Comparison of ENCODE assay signal across 25 cellular contexts in genomic region chr1:171800342-171800741, GRCh38. TPM values are rescaled to one million over a fixed set of nuclear protein-coding genes. Genes with fewer than 3 reads are reported as not detected.
DNase-seq lines count a peak whose midpoint lies in the region; ATAC-seq and TF ChIP-seq lines count a peak whose summit lies in the region.
"Had no signal": no experiment of that assay in that cellular context is flagged by ENCODE, and none has a peak within 500 bp of the region (broad histone marks: within the 10 kb centered on the region; RNA-seq: fewer than 3 reads in every experiment).

No MANE protein-coding gene starts in this region.

- no peak overlapping the region for H3K27ac ChIP-seq in H9 (ENCODE audit: insufficient read length, low read depth, low read length)
- no peak overlapping the region for H3K27ac ChIP-seq in CD8-positive, alpha-beta T cell (ENCODE audit: low read depth, low read length)
- H3K27ac ChIP-seq: colonic mucosa, neutrophil, psoas muscle, skin epidermis, vagina had no signal

- POLR2A ChIA-PET in CD8-positive, alpha-beta T cell (lab: Charles Lee), result no interaction called here
- POLR2A ChIA-PET in activated CD4-positive, alpha-beta memory T cell treated with anti-CD3 and anti-CD28 coated beads, Interleukin-2, amount 10 ng/mL, durations not matched to agents 7 days and 5 days (lab: Charles Lee), result interaction anchor here (0.6 to 2.7 kb wide), 4 partner anchors 16 to 315 kb away, joined by 3 to 12 read pairs (median 5); partner anchors contain the start of genes PRRC2C and VAMP4

- H3K4me3 ChIP-seq in AG10803 (ENCODE audit: low read length) (no peak overlapping the region), epithelial cell of proximal tubule (ENCODE audit: low read depth, low read length) (no peak overlapping the region)
- no peak overlapping the region for H3K4me3 ChIP-seq in CD8-positive, alpha-beta T cell (ENCODE audit: low read depth, low read length)
- H3K4me3 ChIP-seq: colonic mucosa, psoas muscle, skin epidermis, vagina had no signal

- H3K27me3 ChIP-seq in H9 (ENCODE audit: insufficient read depth, low read length), result no peaks in the 10 kb centered on the region
- H3K27me3 ChIP-seq in CD8-positive, alpha-beta T cell (ENCODE audit: insufficient read depth, low read length), result no peaks in the 10 kb centered on the region
- H3K27me3 ChIP-seq: colonic mucosa, neutrophil, vagina had no signal

- no peak overlapping the region for H3K23ac ChIP-seq in H9 (ENCODE audit: insufficient read length, low read depth, low read length)

- no peak overlapping the region for H3K14ac ChIP-seq in H9 (ENCODE audit: insufficient read depth, low read length)

- H4K20me1 ChIP-seq in H9 (ENCODE audit: control insufficient read depth, insufficient read depth, insufficient read length), result no peaks in the 10 kb centered on the region

- H3K36me3 Mint-ChIP-seq in H9 (ENCODE audit: insufficient read depth in 1 of 3, low read depth in 3 of 3), result peaks cover 2 to 28% (median 15%) of the 10 kb centered on the region in 3 experiments; a peak in 5 of 7 replicates
- peaks cover 40% of the 10 kb centered on the region for H3K36me3 Mint-ChIP-seq in CD8-positive, alpha-beta T cell
- H3K36me3 Mint-ChIP-seq in activated CD4-positive, alpha-beta memory T cell treated with anti-CD3 and anti-CD28 coated beads, Interleukin-2, amount 10 ng/mL, durations not matched to agents 7 days and 5 days (ENCODE audit: low read depth), result peaks cover 27% of the 10 kb centered on the region

- CTCF ChIA-PET in CD8-positive, alpha-beta T cell (lab: Charles Lee), result interaction anchor here (0.7 to 7.9 kb wide), 12 partner anchors 11 to 644 kb away, joined by 3 to 115 read pairs (median 6); partner anchors contain the start of gene PIGC
- CTCF ChIA-PET in activated CD4-positive, alpha-beta memory T cell treated with anti-CD3 and anti-CD28 coated beads, Interleukin-2, amount 10 ng/mL, durations not matched to agents 7 days and 5 days (lab: Charles Lee), result interaction anchor here (0.6 to 8.5 kb wide), 16 partner anchors 10 to 251 kb away, joined by 3 to 122 read pairs (median 5); partner anchors contain the start of genes DNM3 and METTL13

- H3K27me3 Mint-ChIP-seq in H9 (ENCODE audit: low read depth), result no peaks in the 10 kb centered on the region
- H3K27me3 Mint-ChIP-seq in CD8-positive, alpha-beta T cell (ENCODE audit: low read depth), result no peaks in the 10 kb centered on the region
- H3K27me3 Mint-ChIP-seq in activated CD4-positive, alpha-beta memory T cell treated with anti-CD3 and anti-CD28 coated beads, Interleukin-2, amount 10 ng/mL, durations not matched to agents 7 days and 5 days, result no peaks in the 10 kb centered on the region
- H3K27me3 Mint-ChIP-seq: activated naive CD8-positive, alpha-beta T cell treated with anti-CD3 and anti-CD28 coated beads, Interleukin-2, amount 50 U/mL, for 24 hours; brain; CD4-positive, CD25-positive, alpha-beta regulatory T cell; stimulated activated memory B cell treated with anti-CD40 and anti-IgM and Interleukin-4, amounts not matched to agents 10 μg/mL and 1 μg/mL and 100 μg/mL, for 72 hours had no signal

- H3K4me2 ChIP-seq in H9 (ENCODE audit: insufficient read depth, insufficient read length, low read length), result no peak overlapping the region

- H2BK20ac ChIP-seq in H9 (ENCODE audit: low read depth, low read length, poor library complexity, severe bottlenecking), result no peak overlapping the region

- no peak overlapping the region for H2AFZ ChIP-seq in H9 (ENCODE audit: low read length)

- H2AK5ac ChIP-seq in H9 (ENCODE audit: insufficient read length, low read length), result no peak overlapping the region

- no peak overlapping the region for H3K56ac ChIP-seq in H9 (ENCODE audit: insufficient read length, low read depth, low read length)

- intact Hi-C loops in CD8-positive, alpha-beta T cell (cut with DNase I, micrococcal nuclease), result loop anchor here (5.0 to 10.0 kb wide), 3 partner anchors 594 to 642 kb away; partner anchors contain the start of gene PIGC (in 1 of the 2)

- H3K4me1 Mint-ChIP-seq in H9, result peaks cover 18 to 26% of the 10 kb centered on the region in 2 experiments
- H3K4me1 Mint-ChIP-seq in CD8-positive, alpha-beta T cell (ENCODE audit: low read depth), result peaks cover 1% of the 10 kb centered on the region
- H3K4me1 Mint-ChIP-seq in activated CD4-positive, alpha-beta memory T cell treated with anti-CD3 and anti-CD28 coated beads, Interleukin-2, amount 10 ng/mL, durations not matched to agents 7 days and 5 days, result peaks cover 1% of the 10 kb centered on the region

- no peak overlapping the region for H2BK15ac ChIP-seq in H9 (ENCODE audit: low read depth, low read length)

- TF ChIP-seq CTCF in AG10803 (conservative IDR thresholded peaks at IDR 0.05; ENCODE audit: low read length) (peak; percentile 29; the same call in 1 of the 2 replicates), H9 (conservative IDR thresholded peaks at IDR 0.05) (peak; percentile 45; the same call in 2 of the 3 replicates), epithelial cell of proximal tubule (conservative IDR thresholded peaks at IDR 0.05; ENCODE audit: low read depth, low read length) (peak; percentile 25)
- TF ChIP-seq CTCF in CD8-positive, alpha-beta T cell (IDR thresholded peaks at IDR 0.05), result no peak

- H3K36me3 ChIP-seq in CD8-positive, alpha-beta T cell (ENCODE audit: insufficient read depth, low read length), result peaks cover 8% of the 10 kb centered on the region
- H3K36me3 ChIP-seq: colonic mucosa had no signal

- peak overlapping the region in 1 of 3 experiments; percentile 26; a peak in 2 of 7 replicates for H3K27ac Mint-ChIP-seq in H9
- no peak overlapping the region for H3K27ac Mint-ChIP-seq in CD8-positive, alpha-beta T cell
- H3K27ac Mint-ChIP-seq in activated CD4-positive, alpha-beta memory T cell treated with anti-CD3 and anti-CD28 coated beads, Interleukin-2, amount 10 ng/mL, durations not matched to agents 7 days and 5 days, result no peak overlapping the region
- H3K27ac Mint-ChIP-seq: activated naive CD8-positive, alpha-beta T cell treated with anti-CD3 and anti-CD28 coated beads, Interleukin-2, amount 50 U/mL, for 24 hours; stimulated activated memory B cell treated with anti-CD40 and anti-IgM and Interleukin-4, amounts not matched to agents 10 μg/mL and 1 μg/mL and 100 μg/mL, for 72 hours had no signal

- H4K5ac ChIP-seq in H9 (ENCODE audit: insufficient read length, low read depth, low read length), result no peak overlapping the region

- H3K23me2 ChIP-seq in H9 (ENCODE audit: insufficient read length, low read depth, low read length, poor library complexity, severe bottlenecking), result no peaks in the 10 kb centered on the region

- no peak overlapping the region for H4K8ac ChIP-seq in H9 (replicated peaks; ENCODE audit: insufficient read length, low read depth, low read length)

- no peak overlapping the region for H2BK12ac ChIP-seq in H9 (ENCODE audit: insufficient read length, low read depth, low read length)

- H2BK5ac ChIP-seq in H9 (ENCODE audit: insufficient read length, low read length), result no peak overlapping the region

- ATAC-seq in CD8-positive, alpha-beta T cell, result no peak
- ATAC-seq: psoas muscle; stimulated activated memory B cell treated with anti-CD40 and anti-IgM and Interleukin-4, amounts not matched to agents 10 μg/mL and 1 μg/mL and 100 μg/mL, for 72 hours had no signal

- no peak overlapping the region for H3K18ac ChIP-seq in H9 (ENCODE audit: insufficient read length, low read depth, low read length)

- no peaks in the 10 kb centered on the region for H3K9me3 ChIP-seq in H9 (ENCODE audit: control insufficient read depth, low read depth, low read length)
- no peaks in the 10 kb centered on the region for H3K9me3 ChIP-seq in CD8-positive, alpha-beta T cell (ENCODE audit: low read length)
- H3K9me3 ChIP-seq: colonic mucosa, neutrophil, psoas muscle, vagina had no signal

- no CpG with 5 or more reads among the region's 3 CpGs for WGBS in H9 (ENCODE audit: extremely low coverage, insufficient read length, low lambda C conversion rate)

- H2BK120ac ChIP-seq in H9 (ENCODE audit: low read depth, low read length, poor library complexity, severe bottlenecking), result no peak overlapping the region

- H3K79me1 ChIP-seq in H9 (ENCODE audit: insufficient read depth, low read depth, low read length, poor library complexity, severe bottlenecking), result no peaks in the 10 kb centered on the region

- no peak overlapping the region for H4K91ac ChIP-seq in H9 (ENCODE audit: insufficient read length, low read depth, low read length)

- H3K4me1 ChIP-seq in H9 (ENCODE audit: insufficient read depth, low read length), result 0 out of 2 replicates have a peak, but pooled peaks cover 2% of the 10 kb centered on the region
- no peaks in the 10 kb centered on the region for H3K4me1 ChIP-seq in CD8-positive, alpha-beta T cell (ENCODE audit: insufficient read depth, low read length)
- H3K4me1 ChIP-seq: colonic mucosa, psoas muscle had no signal

- no peak for DNase-seq in AG10803 (ENCODE audit: low read depth)
- no peak for DNase-seq in H9
- peak; percentile 22 for DNase-seq in SW480 (ENCODE audit: low spot score)
- DNase-seq in epithelial cell of proximal tubule (ENCODE audit: low read depth), result no peak
- DNase-seq in GOT3 (lab: John Stamatoyannopoulos, UW), result no peak
- no peak for DNase-seq in CD8-positive, alpha-beta T cell
- DNase-seq in activated CD4-positive, alpha-beta memory T cell treated with anti-CD3 and anti-CD28 coated beads, Interleukin-2, amount 10 ng/mL, durations not matched to agents 7 days and 5 days, result no peak
- DNase-seq: activated CD4-positive, alpha-beta T cell treated with anti-CD3 and anti-CD28 coated beads, Interleukin-2, amount 50 U/mL, for 4 hours; activated CD8-positive, alpha-beta memory T cell treated with anti-CD3 and anti-CD28 coated beads, Interleukin-2, amount 50 U/mL, for 48 hours; activated effector memory CD4-positive, alpha-beta T cell treated with anti-CD3 and anti-CD28 coated beads, Interleukin-2, amount 50 U/mL, for 16 hours; activated naive CD8-positive, alpha-beta T cell treated with anti-CD3 and anti-CD28 coated beads, Interleukin-2, amount 50 U/mL, for 24 hours; CD4-positive, CD25-positive, alpha-beta regulatory T cell; colonic mucosa; DMS79; IMR-90; NCI-H2081 treated with DMSO at 0.1 percent for 48 hours; NCI-H446 treated with DMSO at 0.1 percent for 48 hours; psoas muscle; stimulated activated CD4-positive, alpha-beta T cell treated with anti-CD3 and anti-CD28 coated beads, Interleukin-2, amount 100 ng/mL, for 24 hours; SW 1271 had no signal

- H3K4ac ChIP-seq in H9 (ENCODE audit: low read depth, low read length), result no peak overlapping the region

- no peak overlapping the region for H3K9ac ChIP-seq in H9 (ENCODE audit: extremely low read depth, insufficient read length, low read length)

- no peaks in the 10 kb centered on the region for H3K9me3 Mint-ChIP-seq in H9
- H3K9me3 Mint-ChIP-seq in CD8-positive, alpha-beta T cell, result no peaks in the 10 kb centered on the region
- no peaks in the 10 kb centered on the region for H3K9me3 Mint-ChIP-seq in activated CD4-positive, alpha-beta memory T cell treated with anti-CD3 and anti-CD28 coated beads, Interleukin-2, amount 10 ng/mL, durations not matched to agents 7 days and 5 days
- H3K9me3 Mint-ChIP-seq: activated naive CD8-positive, alpha-beta T cell treated with anti-CD3 and anti-CD28 coated beads, Interleukin-2, amount 50 U/mL, for 24 hours; brain; CD4-positive, CD25-positive, alpha-beta regulatory T cell; stimulated activated memory B cell treated with anti-CD40 and anti-IgM and Interleukin-4, amounts not matched to agents 10 μg/mL and 1 μg/mL and 100 μg/mL, for 72 hours had no signal

- no peaks in the 10 kb centered on the region for H3K79me2 ChIP-seq in H9 (ENCODE audit: insufficient read depth, low read length)

- H3K4me3 Mint-ChIP-seq in H9, result no peak overlapping the region
- H3K4me3 Mint-ChIP-seq in CD8-positive, alpha-beta T cell, result no peak overlapping the region
- no peak overlapping the region for H3K4me3 Mint-ChIP-seq in activated CD4-positive, alpha-beta memory T cell treated with anti-CD3 and anti-CD28 coated beads, Interleukin-2, amount 10 ng/mL, durations not matched to agents 7 days and 5 days
- H3K4me3 Mint-ChIP-seq: activated naive CD8-positive, alpha-beta T cell treated with anti-CD3 and anti-CD28 coated beads, Interleukin-2, amount 50 U/mL, for 24 hours; brain; CD4-positive, CD25-positive, alpha-beta regulatory T cell; stimulated activated memory B cell treated with anti-CD40 and anti-IgM and Interleukin-4, amounts not matched to agents 10 μg/mL and 1 μg/mL and 100 μg/mL, for 72 hours had no signal

- no peak overlapping the region for H3T11ph ChIP-seq in H9 (ENCODE audit: low read length)

RNA-seq across cellular contexts. Expression of gene METTL13, which starts 18.9 kb away (rescaled TPM):
- total RNA-seq in H9 (2021), result 64.5 and 66.7 TPM in 2 replicates
- total RNA-seq in epithelial cell of proximal tubule, result 20.7 and 43.9 TPM in 2 replicates
- 1 to 10 TPM; 6.6 to 6.9 TPM for total RNA-seq in CD8-positive, alpha-beta T cell
- 10 to 100 TPM; 42.9 to 44.5 TPM for total RNA-seq in activated CD4-positive, alpha-beta memory T cell treated with anti-CD3 and anti-CD28 coated beads, Interleukin-2, amount 10 ng/mL, durations not matched to agents 7 days and 5 days

RNA-seq across cellular contexts. Expression of gene DNM3, which starts 41.0 kb away (rescaled TPM):
- 2.7 and 3.3 TPM in 2 replicates for total RNA-seq in H9 (2021)
- 1.8 and 2.5 TPM in 2 replicates for total RNA-seq in epithelial cell of proximal tubule
- 1 to 10 TPM in 1 of 2 experiments, under 1 TPM in 1; 0.72 to 1.1 TPM for total RNA-seq in CD8-positive, alpha-beta T cell
- total RNA-seq in activated CD4-positive, alpha-beta memory T cell treated with anti-CD3 and anti-CD28 coated beads, Interleukin-2, amount 10 ng/mL, durations not matched to agents 7 days and 5 days, result 1 to 10 TPM; 2.0 to 2.2 TPM

RNA-seq across cellular contexts. Expression of gene VAMP4, which starts 58.5 kb away (rescaled TPM):
- total RNA-seq in H9 (2021), result 4.2 and 4.4 TPM in 2 replicates
- total RNA-seq in epithelial cell of proximal tubule, result 3.4 and 5.8 TPM in 2 replicates
- 1 to 10 TPM; 8.4 to 8.6 TPM for total RNA-seq in CD8-positive, alpha-beta T cell
- 10 to 100 TPM; 31.3 to 31.5 TPM for total RNA-seq in activated CD4-positive, alpha-beta memory T cell treated with anti-CD3 and anti-CD28 coated beads, Interleukin-2, amount 10 ng/mL, durations not matched to agents 7 days and 5 days
